ENCODE assay signal across 11 cellular contexts in the genomic region with DNA sequence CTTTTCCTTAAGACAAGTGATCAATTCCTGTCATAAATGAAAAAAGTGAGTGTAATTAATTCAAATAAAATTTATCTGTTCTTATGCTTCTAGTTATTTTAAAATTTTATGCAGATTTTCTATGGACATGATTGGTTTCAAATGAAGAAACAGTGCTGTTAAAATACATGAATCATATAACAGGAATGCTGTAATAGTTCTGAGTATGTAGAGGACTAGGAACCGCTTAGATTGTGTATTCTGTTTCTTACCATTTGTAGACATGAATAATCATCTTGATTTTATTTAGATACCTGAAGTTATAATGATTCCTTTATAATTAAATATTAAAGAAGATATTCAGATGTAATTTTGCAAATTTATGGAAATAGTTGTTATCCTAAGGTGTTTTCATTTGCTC. TPM values are rescaled to one million over a fixed set of nuclear protein-coding genes. Genes with fewer than 3 reads are reported as not detected.
DNase-seq lines count a peak whose midpoint lies in the region; ATAC-seq and TF ChIP-seq lines count a peak whose summit lies in the region.
"Had no signal": no experiment of that assay in that cellular context is flagged by ENCODE, and none has a peak within 500 bp of the region (broad histone marks: within the 10 kb centered on the region; RNA-seq: fewer than 3 reads in every experiment).

No MANE protein-coding gene starts in this region.

- CTCF ChIA-PET in AG04450 (lab: Charles Lee), result no interaction called here
- CTCF ChIA-PET in activated CD8-positive, alpha-beta T cell treated with anti-CD3 and anti-CD28 coated beads, Interleukin-2, amount 10 ng/mL, durations not matched to agents 7 days and 5 days (lab: Charles Lee), result interaction anchor here (0.8 kb wide), 1 partner anchor 101 kb away, joined by 3 read pairs; no protein-coding TSS in a partner anchor

- H3K27ac ChIP-seq in AG04450 (ENCODE audit: low read depth, low read length) (peak overlapping the region; percentile 84), hepatocyte (peak overlapping the region; percentile 18), colonic mucosa (no peak overlapping the region), right atrium auricular region (no peak overlapping the region), endodermal cell (ENCODE audit: low read depth, low read length) (no peak overlapping the region)

- H3K9me2 ChIP-seq in hepatocyte (replicated peaks; ENCODE audit: insufficient read depth), result no peaks in the 10 kb centered on the region

- H3K36me3 Mint-ChIP-seq in activated CD8-positive, alpha-beta T cell treated with anti-CD3 and anti-CD28 coated beads, Interleukin-2, amount 10 ng/mL, durations not matched to agents 7 days and 5 days (ENCODE audit: low read depth), result peaks cover 44% of the 10 kb centered on the region
- peaks cover 17% of the 10 kb centered on the region for H3K36me3 Mint-ChIP-seq in endodermal cell (ENCODE audit: low read depth)

- H2AFZ ChIP-seq in hepatocyte, result no peak overlapping the region

- H3K4me2 ChIP-seq in hepatocyte, result peak overlapping the region; percentile 23

- 89% methylated on average over 1 of the region's 1 CpG for WGBS in hepatocyte (ENCODE audit: low lambda C conversion rate, missing lambda C conversion rate)
- WGBS in endodermal cell (ENCODE audit: insufficient coverage in 1 of 2, insufficient read length in 1 of 2), 2 experiments, result 100% methylated on average over 1 of the region's 1 CpG; no CpG with 5 or more reads in 1 of the 2 experiments

- H3K9me3 Mint-ChIP-seq in activated CD8-positive, alpha-beta T cell treated with anti-CD3 and anti-CD28 coated beads, Interleukin-2, amount 10 ng/mL, durations not matched to agents 7 days and 5 days (ENCODE audit: insufficient read depth), result no peaks in the 10 kb centered on the region
- no peaks in the 10 kb centered on the region for H3K9me3 Mint-ChIP-seq in endodermal cell

- POLR2A ChIA-PET in AG04450 (lab: Yijun Ruan, JAX), result interaction anchor here (0.6 kb wide), 1 partner anchor 432 kb away, joined by 3 read pairs; no protein-coding TSS in a partner anchor
- POLR2A ChIA-PET in activated CD8-positive, alpha-beta T cell treated with anti-CD3 and anti-CD28 coated beads, Interleukin-2, amount 10 ng/mL, durations not matched to agents 7 days and 5 days (lab: Charles Lee), result no interaction called here

- DNase-seq in AG04450 (ENCODE audit: low read depth, low spot score) (no peak), GM12864 (ENCODE audit: low read depth) (no peak), hepatocyte (ENCODE audit: low spot score) (no peak), colonic mucosa (no peak), right atrium auricular region (ENCODE audit: low spot score) (no peak), HT-29 (ENCODE audit: low spot score) (no peak), endodermal cell (no peak)
- DNase-seq in activated CD8-positive, alpha-beta T cell treated with anti-CD3 and anti-CD28 coated beads, Interleukin-2, amount 10 ng/mL, durations not matched to agents 7 days and 5 days, result no peak
- DNase-seq: DMS79, Karpas-422 had no signal

- peak overlapping the region; percentile 31 for H3K4me3 Mint-ChIP-seq in activated CD8-positive, alpha-beta T cell treated with anti-CD3 and anti-CD28 coated beads, Interleukin-2, amount 10 ng/mL, durations not matched to agents 7 days and 5 days
- no peak overlapping the region for H3K4me3 Mint-ChIP-seq in endodermal cell

- H3K79me2 ChIP-seq in hepatocyte, result peaks cover 90% of the 10 kb centered on the region

- peaks cover 14% of the 10 kb centered on the region for H3K4me1 ChIP-seq in hepatocyte (ENCODE audit: insufficient read depth)
- no peaks in the 10 kb centered on the region for H3K4me1 ChIP-seq in colonic mucosa
- peaks cover 0 to 47% of the 10 kb centered on the region in 2 donors for H3K4me1 ChIP-seq in right atrium auricular region
- H3K4me1 ChIP-seq in endodermal cell (ENCODE audit: control insufficient read depth, insufficient read depth, low read length), result no peaks in the 10 kb centered on the region

- H3K9me3 ChIP-seq in AG04450 (ENCODE audit: control insufficient read depth, insufficient read depth, low read length) (no peaks in the 10 kb centered on the region; the same call in 1 of the 2 replicates), hepatocyte (ENCODE audit: low read depth) (no peaks in the 10 kb centered on the region), colonic mucosa (no peaks in the 10 kb centered on the region), right atrium auricular region (no peaks in the 10 kb centered on the region), endodermal cell (ENCODE audit: control insufficient read depth, low read length) (peaks cover 5% of the 10 kb centered on the region)

- intact Hi-C loops in colonic mucosa (cut with DNase I), result no loop called here

- H3K27ac Mint-ChIP-seq in activated CD8-positive, alpha-beta T cell treated with anti-CD3 and anti-CD28 coated beads, Interleukin-2, amount 10 ng/mL, durations not matched to agents 7 days and 5 days, result peak overlapping the region; percentile 72
- H3K27ac Mint-ChIP-seq in endodermal cell, result no peak overlapping the region

- no peak for ATAC-seq in activated CD8-positive, alpha-beta T cell treated with anti-CD3 and anti-CD28 coated beads, Interleukin-2, amount 10 ng/mL, durations not matched to agents 7 days and 5 days
- ATAC-seq: activated CD4-positive, CD25-positive, alpha-beta regulatory T cell treated with anti-CD3 and anti-CD28 coated beads, Interleukin-2, amount 50 U/mL, for 24 hours had no signal

- no peaks in the 10 kb centered on the region for H3K27me3 Mint-ChIP-seq in activated CD8-positive, alpha-beta T cell treated with anti-CD3 and anti-CD28 coated beads, Interleukin-2, amount 10 ng/mL, durations not matched to agents 7 days and 5 days (ENCODE audit: low read depth)
- H3K27me3 Mint-ChIP-seq in endodermal cell (ENCODE audit: insufficient read depth), result no peaks in the 10 kb centered on the region

- H3K9ac ChIP-seq in colonic mucosa (ENCODE audit: low read depth in 2 of 2, low read length in 2 of 2) (no peak overlapping the region), endodermal cell (ENCODE audit: extremely low read depth, low read length, poor library complexity, severe bottlenecking) (no peak overlapping the region)

- peaks cover 51% of the 10 kb centered on the region for H3K4me1 Mint-ChIP-seq in activated CD8-positive, alpha-beta T cell treated with anti-CD3 and anti-CD28 coated beads, Interleukin-2, amount 10 ng/mL, durations not matched to agents 7 days and 5 days (ENCODE audit: low read depth)
- H3K4me1 Mint-ChIP-seq in endodermal cell, result peaks cover 8% of the 10 kb centered on the region

- no peaks in the 10 kb centered on the region for H3K27me3 ChIP-seq in AG04450 (ENCODE audit: control insufficient read depth, insufficient read depth, low read length)
- H3K27me3 ChIP-seq in hepatocyte, result no peaks in the 10 kb centered on the region
- no peaks in the 10 kb centered on the region for H3K27me3 ChIP-seq in colonic mucosa
- no peaks in the 10 kb centered on the region for H3K27me3 ChIP-seq in right atrium auricular region
- H3K27me3 ChIP-seq in endodermal cell (ENCODE audit: control insufficient read depth, insufficient read depth, low read length, poor library complexity, severe bottlenecking), result no peaks in the 10 kb centered on the region

- TF ChIP-seq CTCF in AG04450 (IDR thresholded peaks at IDR 0.05; ENCODE audit: low read depth, low read length) (no peak), GM12864 (IDR thresholded peaks at IDR 0.05; ENCODE audit: low read depth, low read length, missing control alignments) (no peak), hepatocyte (IDR thresholded peaks at IDR 0.05; ENCODE audit: poor library complexity) (no peak), colonic mucosa (IDR thresholded peaks at IDR 0.05) (no peak), right atrium auricular region (IDR thresholded peaks at IDR 0.05) (no peak), endodermal cell (conservative IDR thresholded peaks at IDR 0.05) (no peak)

- H3K4me3 ChIP-seq in AG04450 (ENCODE audit: low read depth, low read length) (no peak overlapping the region; the same call in 1 of the 2 replicates), GM12864 (ENCODE audit: low read depth, low read length) (peak overlapping the region; percentile 32; the same call in 1 of the 2 replicates), hepatocyte (no peak overlapping the region), colonic mucosa (no peak overlapping the region), right atrium auricular region (no peak overlapping the region), endodermal cell (ENCODE audit: low read length) (no peak overlapping the region)

- H4K20me1 ChIP-seq in hepatocyte (ENCODE audit: insufficient read depth, poor library complexity, severe bottlenecking), result peaks cover 57% of the 10 kb centered on the region

- H3K36me3 ChIP-seq in hepatocyte (replicated peaks; ENCODE audit: insufficient read depth, low read depth), result no peaks in the 10 kb centered on the region
- H3K36me3 ChIP-seq in colonic mucosa, result no peaks in the 10 kb centered on the region
- no peaks in the 10 kb centered on the region for H3K36me3 ChIP-seq in right atrium auricular region
- peaks cover 41% of the 10 kb centered on the region for H3K36me3 ChIP-seq in endodermal cell (ENCODE audit: control insufficient read depth, insufficient read depth, low read length)

RNA-seq across cellular contexts. Expression of gene ACTR2, which starts 3.5 kb away (rescaled TPM):
- polyA plus RNA-seq in AG04450 (2011; rRNA removed), result 199 and 240 TPM in 2 replicates
- polyA minus RNA-seq in AG04450 (2011; rRNA and poly(A)+ RNA removed), result 88.6 and 192 TPM in 2 replicates
- total RNA-seq in activated CD8-positive, alpha-beta T cell treated with anti-CD3 and anti-CD28 coated beads, Interleukin-2, amount 10 ng/mL, durations not matched to agents 7 days and 5 days, result 100 to 1,000 TPM; 478 to 493 TPM
- total RNA-seq in hepatocyte, result 89.4 and 97.7 TPM in 2 replicates
- polyA plus RNA-seq in hepatocyte, result 60.9 and 75.6 TPM in 2 replicates
- total RNA-seq in colonic mucosa, result 100 to 1,000 TPM; 314 to 406 TPM
- 10 to 100 TPM; 41.2 to 45.5 TPM for total RNA-seq in right atrium auricular region
- 32.8 and 33.6 TPM in 2 replicates for total RNA-seq in HT-29 (2014; rRNA removed; shearing (Covaris generic))
- 100 to 1,000 TPM; 254 to 256 TPM for total RNA-seq in endodermal cell
- 152 TPM for polyA plus RNA-seq in endodermal cell (2013, experiment 1 of 2)
- 152 TPM for polyA plus RNA-seq in endodermal cell (2013, experiment 2 of 2)

Comparison
In these comparisons a context has a peak if more than half of its experiments do, and no peak if none do; other contexts are left out.
1. H3K27ac ChIP-seq: peak in AG04450 (single experiment) and hepatocyte (single experiment); none in colonic mucosa (single experiment), right atrium auricular region (0 of 2) and endodermal cell (single experiment).